Comparison of ENCODE assay signal across 22 cellular contexts in the genomic region with DNA sequence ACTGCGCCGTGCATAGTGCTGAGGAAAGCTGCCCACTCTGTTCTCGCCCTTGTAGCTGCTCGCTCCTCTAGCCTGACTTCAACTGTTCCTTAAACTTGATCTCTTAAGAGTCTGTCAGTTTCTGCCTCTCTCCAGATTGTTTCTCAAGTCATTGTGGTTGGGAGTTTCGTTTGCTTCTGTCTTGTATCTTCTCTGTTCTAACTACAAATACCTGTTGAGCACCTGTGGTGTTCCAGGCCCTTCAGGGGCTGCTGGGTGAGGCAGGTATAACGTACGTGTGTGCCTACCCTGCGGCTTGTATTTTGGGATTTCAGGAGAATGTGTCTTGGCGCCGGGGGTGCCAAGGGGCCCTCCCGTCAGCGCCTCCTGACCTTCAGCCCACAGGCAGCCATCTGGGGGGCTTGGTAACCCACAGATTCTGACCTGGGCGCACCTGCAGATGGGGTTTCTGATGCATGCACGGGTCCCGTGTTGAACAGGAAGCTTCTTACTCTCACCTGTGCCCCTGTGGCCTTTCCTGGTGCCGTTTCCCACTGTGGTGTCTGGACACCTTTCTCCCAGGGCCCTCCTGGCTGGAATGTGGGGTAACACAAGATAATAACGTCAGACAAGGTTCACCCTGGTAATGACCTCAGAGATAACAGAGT. TPM values are rescaled to one million over a fixed set of nuclear protein-coding genes. Genes with fewer than 3 reads are reported as not detected.
DNase-seq lines count a peak whose midpoint lies in the region; ATAC-seq and TF ChIP-seq lines count a peak whose summit lies in the region.
"Had no signal": no experiment of that assay in that cellular context is flagged by ENCODE, and none has a peak within 500 bp of the region (broad histone marks: within the 10 kb centered on the region; RNA-seq: fewer than 3 reads in every experiment).

No MANE protein-coding gene starts in this region.

- no peaks in the 10 kb centered on the region for H3K9me3 ChIP-seq in Loucy (ENCODE audit: insufficient read depth, low read depth, low read length)
- H3K9me3 ChIP-seq: BLaER1, SJCRH30 had no signal

- H4K20me1 ChIP-seq in GM23338 (replicated peaks; ENCODE audit: insufficient read depth) (no peaks in the 10 kb centered on the region; the same call in 1 of the 2 replicates), Loucy (ENCODE audit: insufficient read depth, low read length, poor library complexity, severe bottlenecking) (no peaks in the 10 kb centered on the region)
- H4K20me1 ChIP-seq: BLaER1 had no signal

- H3K4me2 ChIP-seq in GM23338 = no peak overlapping the region
- H3K4me2 ChIP-seq in Loucy (ENCODE audit: low read depth, low read length, poor library complexity, severe bottlenecking) = peak overlapping the region; percentile 61

- no peak; the same call in 2 of the 3 replicates for ATAC-seq in GM23338
- ATAC-seq in stimulated activated naive CD8-positive, alpha-beta T cell treated with anti-CD3 and anti-CD28 coated beads, Interleukin-15, Interleukin-2, amounts not matched to agents 100 U/mL and 50 U/mL, for 24 hours = no peak
- no peak for ATAC-seq in activated CD8-positive, alpha-beta T cell treated with anti-CD3 and anti-CD28 coated beads, Interleukin-2, amount 10 ng/mL, durations not matched to agents 7 days and 5 days
- ATAC-seq: HCT116, PC-3 had no signal

- H3K27ac Mint-ChIP-seq in GM23338 = no peak overlapping the region
- H3K27ac Mint-ChIP-seq in dendritic cell treated with granulocyte-macrophage colony-stimulating factor and Interleukin-4, amounts not matched to agents 40 ng/mL and 50 ng/mL, for 4 days = peak overlapping the region; percentile 94
- H3K27ac Mint-ChIP-seq in nephron progenitor cell = peak overlapping the region; percentile 64
- no peak overlapping the region for H3K27ac Mint-ChIP-seq in activated CD8-positive, alpha-beta T cell treated with anti-CD3 and anti-CD28 coated beads, Interleukin-2, amount 10 ng/mL, durations not matched to agents 7 days and 5 days
- H3K27ac Mint-ChIP-seq: CD4-positive, alpha-beta T cell had no signal

- H3K27me3 Mint-ChIP-seq in GM23338 (ENCODE audit: insufficient read depth, low read depth, poor library complexity) (peaks cover 2% of the 10 kb centered on the region), nephron progenitor cell (ENCODE audit: low read depth, poor library complexity) (no peaks in the 10 kb centered on the region)
- H3K27me3 Mint-ChIP-seq in dendritic cell treated with granulocyte-macrophage colony-stimulating factor and Interleukin-4, amounts not matched to agents 40 ng/mL and 50 ng/mL, for 4 days = no peaks in the 10 kb centered on the region
- H3K27me3 Mint-ChIP-seq in activated CD8-positive, alpha-beta T cell treated with anti-CD3 and anti-CD28 coated beads, Interleukin-2, amount 10 ng/mL, durations not matched to agents 7 days and 5 days (ENCODE audit: low read depth) = no peaks in the 10 kb centered on the region
- H3K27me3 Mint-ChIP-seq: CD4-positive, alpha-beta T cell had no signal

- H3K4me3 ChIP-seq in GM23338 (no peak overlapping the region), Loucy (ENCODE audit: low read length, poor library complexity, severe bottlenecking) (no peak overlapping the region)
- H3K4me3 ChIP-seq: BLaER1, SJCRH30 had no signal

- DNase-seq in GM23338 (ENCODE audit: low spot score) (no peak), nephron progenitor cell (no peak), GM19240 (ENCODE audit: insufficient read length, low spot score) (no peak)
- DNase-seq in stimulated activated naive CD8-positive, alpha-beta T cell treated with anti-CD3 and anti-CD28 coated beads, Interleukin-15, Interleukin-2, amounts not matched to agents 100 U/mL and 50 U/mL, for 24 hours = no peak
- no peak for DNase-seq in stimulated activated CD4-positive, alpha-beta T cell treated with anti-CD3 and anti-CD28 coated beads, Interleukin-4, amount 100 ng/mL, for 24 hours
- no peak for DNase-seq in activated CD8-positive, alpha-beta T cell treated with anti-CD3 and anti-CD28 coated beads, Interleukin-2, amount 10 ng/mL, durations not matched to agents 7 days and 5 days
- DNase-seq: CD4-positive, alpha-beta T cell; Karpas-422; MV-4-11; NCI-H1105; NCI-H1436 treated with DMSO at 0.1 percent for 48 hours; NCI-H187 treated with DMSO at 0.1 percent for 48 hours; NCI-H446; NCI-H524 treated with DMSO at 0.1 percent for 48 hours; NCI-H774; NK-92 treated with Interleukin-12 subunit alpha and Interleukin-12 subunit beta, amount 100 ng/mL, for 24 hours; PC-3; SJCRH30 had no signal

- H2AFZ ChIP-seq in GM23338 = no peak overlapping the region
- no peak overlapping the region for H2AFZ ChIP-seq in Loucy (ENCODE audit: low read length)

- H3K4me1 Mint-ChIP-seq in GM23338 (0 out of 3 replicates have a peak, but pooled peaks cover 3% of the 10 kb centered on the region), nephron progenitor cell (peaks cover 50% of the 10 kb centered on the region)
- peaks cover 54% of the 10 kb centered on the region for H3K4me1 Mint-ChIP-seq in dendritic cell treated with granulocyte-macrophage colony-stimulating factor and Interleukin-4, amounts not matched to agents 40 ng/mL and 50 ng/mL, for 4 days (ENCODE audit: low read depth)
- no peaks in the 10 kb centered on the region for H3K4me1 Mint-ChIP-seq in activated CD8-positive, alpha-beta T cell treated with anti-CD3 and anti-CD28 coated beads, Interleukin-2, amount 10 ng/mL, durations not matched to agents 7 days and 5 days (ENCODE audit: low read depth)

- H3F3A ChIP-seq in GM23338 (replicated peaks; ENCODE audit: low read depth) = no peaks in the 10 kb centered on the region
- peaks cover 13% of the 10 kb centered on the region for H3F3A ChIP-seq in Loucy (ENCODE audit: low read depth)

- H3K4me3 Mint-ChIP-seq in GM23338 (no peak overlapping the region), nephron progenitor cell (no peak overlapping the region)
- peak overlapping the region; percentile 72 for H3K4me3 Mint-ChIP-seq in dendritic cell treated with granulocyte-macrophage colony-stimulating factor and Interleukin-4, amounts not matched to agents 40 ng/mL and 50 ng/mL, for 4 days
- H3K4me3 Mint-ChIP-seq in activated CD8-positive, alpha-beta T cell treated with anti-CD3 and anti-CD28 coated beads, Interleukin-2, amount 10 ng/mL, durations not matched to agents 7 days and 5 days = no peak overlapping the region
- H3K4me3 Mint-ChIP-seq: CD4-positive, alpha-beta T cell had no signal

- intact Hi-C loops in dendritic cell treated with granulocyte-macrophage colony-stimulating factor and Interleukin-4, amounts not matched to agents 40 ng/mL and 50 ng/mL, for 4 days (cut with micrococcal nuclease) = loop anchor here (2.0 kb wide), 1 partner anchor 15 kb away; no protein-coding TSS in a partner anchor

- H3K9me3 Mint-ChIP-seq in GM23338 (no peaks in the 10 kb centered on the region), nephron progenitor cell (no peaks in the 10 kb centered on the region)
- H3K9me3 Mint-ChIP-seq in dendritic cell treated with granulocyte-macrophage colony-stimulating factor and Interleukin-4, amounts not matched to agents 40 ng/mL and 50 ng/mL, for 4 days = no peaks in the 10 kb centered on the region
- H3K9me3 Mint-ChIP-seq in activated CD8-positive, alpha-beta T cell treated with anti-CD3 and anti-CD28 coated beads, Interleukin-2, amount 10 ng/mL, durations not matched to agents 7 days and 5 days (ENCODE audit: insufficient read depth) = no peaks in the 10 kb centered on the region
- H3K9me3 Mint-ChIP-seq: CD4-positive, alpha-beta T cell had no signal

- TF ChIP-seq CTCF in GM23338 (conservative IDR thresholded peaks at IDR 0.05; ENCODE audit: low read depth in 2 of 2) (no peak), Loucy (conservative IDR thresholded peaks at IDR 0.05; ENCODE audit: low read length) (no peak), nephron progenitor cell (IDR thresholded peaks at IDR 0.05) (no peak)

- peak overlapping the region; percentile 53 for H3K9ac ChIP-seq in Loucy (ENCODE audit: low read depth, low read length, poor library complexity, severe bottlenecking)

- POLR2A ChIA-PET in activated CD8-positive, alpha-beta T cell treated with anti-CD3 and anti-CD28 coated beads, Interleukin-2, amount 10 ng/mL, durations not matched to agents 7 days and 5 days (lab: Charles Lee) = no interaction called here

- no peaks in the 10 kb centered on the region for H3K79me2 ChIP-seq in GM23338 (replicated peaks; ENCODE audit: insufficient read depth)
- no peaks in the 10 kb centered on the region; the same call in 1 of the 2 replicates for H3K79me2 ChIP-seq in Loucy (ENCODE audit: insufficient read depth, low read length)

- H3K4me1 ChIP-seq in GM23338 (ENCODE audit: insufficient read depth) (no peaks in the 10 kb centered on the region), Loucy (ENCODE audit: insufficient read depth, low read length, poor library complexity, severe bottlenecking) (peaks cover 45% of the 10 kb centered on the region)
- H3K4me1 ChIP-seq: SJCRH30 had no signal

- H3K36me3 Mint-ChIP-seq in GM23338 (ENCODE audit: low read depth) (peaks cover 35% of the 10 kb centered on the region), nephron progenitor cell (ENCODE audit: low read depth) (peaks cover 44% of the 10 kb centered on the region)
- peaks cover 90% of the 10 kb centered on the region for H3K36me3 Mint-ChIP-seq in dendritic cell treated with granulocyte-macrophage colony-stimulating factor and Interleukin-4, amounts not matched to agents 40 ng/mL and 50 ng/mL, for 4 days (ENCODE audit: low read depth)
- H3K36me3 Mint-ChIP-seq in activated CD8-positive, alpha-beta T cell treated with anti-CD3 and anti-CD28 coated beads, Interleukin-2, amount 10 ng/mL, durations not matched to agents 7 days and 5 days (ENCODE audit: low read depth) = peaks cover 21% of the 10 kb centered on the region

- H3K27me3 ChIP-seq in GM23338 (ENCODE audit: insufficient read depth) (no peaks in the 10 kb centered on the region), Loucy (ENCODE audit: insufficient read depth, low read length, poor library complexity, severe bottlenecking) (no peaks in the 10 kb centered on the region)
- H3K27me3 ChIP-seq: BLaER1, SJCRH30 had no signal

- CTCF ChIA-PET in activated CD8-positive, alpha-beta T cell treated with anti-CD3 and anti-CD28 coated beads, Interleukin-2, amount 10 ng/mL, durations not matched to agents 7 days and 5 days (lab: Charles Lee) = no interaction called here

- peaks cover 26% of the 10 kb centered on the region for H3K36me3 ChIP-seq in GM23338 (ENCODE audit: insufficient read depth)
- peaks cover 24% of the 10 kb centered on the region; the same call in 1 of the 2 replicates for H3K36me3 ChIP-seq in Loucy (ENCODE audit: insufficient read depth, low read length)

- 0 out of 2 replicates have a peak overlapping the region, but pooled peaks have one; percentile 32 for H3K27ac ChIP-seq in GM23338 (ENCODE audit: low read depth)
- H3K27ac ChIP-seq: BLaER1, SJCRH30 had no signal

- H3K9me2 ChIP-seq in GM23338 (ENCODE audit: insufficient read depth) (no peaks in the 10 kb centered on the region), Loucy (replicated peaks; ENCODE audit: low read depth, low read length) (no peaks in the 10 kb centered on the region)

RNA-seq across cellular contexts. Expression of a gene that starts 17.2 kb away (rescaled TPM):
- 25.7 and 38.0 TPM in 2 replicates for total RNA-seq in GM23338 (2014; rRNA removed; shearing (Covaris generic))
- 12.3 and 12.5 TPM in 2 replicates for polyA plus RNA-seq in GM23338 (2016; fragmentation: Nextera tagmentation; extraction: Ambion mirVana)
- 10 to 100 TPM; 20.1 to 20.8 TPM for total RNA-seq in activated CD8-positive, alpha-beta T cell treated with anti-CD3 and anti-CD28 coated beads, Interleukin-2, amount 10 ng/mL, durations not matched to agents 7 days and 5 days

RNA-seq across cellular contexts. Expression of a gene that starts 54.4 kb away (rescaled TPM):
- 0.80 and 1.3 TPM in 2 replicates for total RNA-seq in GM23338 (2014; rRNA removed; shearing (Covaris generic))
- 0.96 and 1.0 TPM in 2 replicates for polyA plus RNA-seq in GM23338 (2016; fragmentation: Nextera tagmentation; extraction: Ambion mirVana)
- under 1 TPM; 0.73 to 0.87 TPM for total RNA-seq in activated CD8-positive, alpha-beta T cell treated with anti-CD3 and anti-CD28 coated beads, Interleukin-2, amount 10 ng/mL, durations not matched to agents 7 days and 5 days

Comparison
In these comparisons a context has a peak if more than half of its experiments do, and no peak if none do; other contexts are left out.
1. H3K27ac Mint-ChIP-seq: peak in dendritic cell treated with granulocyte-macrophage colony-stimulating factor and Interleukin-4, amounts not matched to agents 40 ng/mL and 50 ng/mL, for 4 days (single experiment) and nephron progenitor cell (single experiment); none in GM23338 (single experiment) and activated CD8-positive, alpha-beta T cell treated with anti-CD3 and anti-CD28 coated beads, Interleukin-2, amount 10 ng/mL, durations not matched to agents 7 days and 5 days (single experiment).